22 cellular contexts compared by ENCODE assay signal in genomic region chr16:23278031-23278430, GRCh38. TPM values are rescaled to one million over a fixed set of nuclear protein-coding genes. Genes with fewer than 3 reads are reported as not detected.
"Had no signal": no experiment of that assay in that cellular context is flagged by ENCODE, and none has a peak within 500 bp of the region (broad histone marks: within the 10 kb centered on the region; RNA-seq: fewer than 3 reads in every experiment).

No MANE protein-coding gene starts in this region.

- FAIRE-seq: TTC549 had no signal

- H3K4me1 Mint-ChIP-seq: activated CD4-positive, alpha-beta T cell treated with anti-CD3 and anti-CD28 coated beads for 36 hours; activated naive CD8-positive, alpha-beta T cell treated with anti-CD3 and anti-CD28 coated beads for 36 hours; natural killer cell; stimulated activated naive B cell treated with anti-CD40 and anti-IgM and Interleukin-4, amounts not matched to agents 10 μg/mL and 1 μg/mL and 100 μg/mL, for 72 hours; T-cell had no signal

- H3K4me3 Mint-ChIP-seq: activated CD4-positive, alpha-beta T cell treated with anti-CD3 and anti-CD28 coated beads for 36 hours; activated naive CD8-positive, alpha-beta T cell treated with anti-CD3 and anti-CD28 coated beads for 36 hours; natural killer cell; stimulated activated naive B cell treated with anti-CD40 and anti-IgM and Interleukin-4, amounts not matched to agents 10 μg/mL and 1 μg/mL and 100 μg/mL, for 72 hours; T-cell; T-helper 2 cell treated with Interferon-gamma antibody and Interleukin-4, amounts not matched to agents 5 μg/mL and 100 μg/mL, for 36 hours had no signal

- H3K9me3 ChIP-seq: upper lobe of right lung had no signal

- H3K36me3 ChIP-seq: upper lobe of right lung had no signal

- H3K9me3 Mint-ChIP-seq: activated naive CD8-positive, alpha-beta T cell treated with anti-CD3 and anti-CD28 coated beads for 36 hours; natural killer cell; T-helper 2 cell treated with Interferon-gamma antibody and Interleukin-4, amounts not matched to agents 5 μg/mL and 100 μg/mL, for 36 hours had no signal

- H3K4me3 ChIP-seq: coronary artery, upper lobe of right lung had no signal

- DNase-seq: activated CD4-positive, alpha-beta T cell treated with anti-CD3 and anti-CD28 coated beads for 36 hours; activated CD4-positive, alpha-beta T cell treated with anti-CD3 and anti-CD28 coated beads, Interleukin-2, amount 50 U/mL, for 4 hours; activated naive CD4-positive, alpha-beta T cell treated with Interleukin-2 at 50 U/mL for 16 hours; activated naive CD8-positive, alpha-beta T cell treated with anti-CD3 and anti-CD28 coated beads for 36 hours; activated T-cell treated with anti-CD3 and anti-CD28 coated beads, Interleukin-2, amount 50 U/mL, for 48 hours; cerebellar nuclear complex; erythroblast; foreskin melanocyte; left ventricle myocardium superior; midbrain; natural killer cell; stimulated activated CD4-positive, alpha-beta T cell treated with anti-CD3 and anti-CD28 coated beads, Interleukin-2, amount 100 ng/mL, for 48 hours; stimulated activated CD8-positive, alpha-beta memory T cell treated with anti-CD3 and anti-CD28 coated beads, Interleukin-4, amount 100 ng/mL, for 48 hours; stimulated activated naive B cell treated with anti-CD40 and anti-IgM and Interleukin-4, amounts not matched to agents 10 μg/mL and 1 μg/mL and 100 μg/mL, for 72 hours; T-cell; upper lobe of right lung had no signal

- H3K4me1 ChIP-seq: upper lobe of right lung had no signal

- H3K27ac ChIP-seq: coronary artery, upper lobe of right lung had no signal

- H3K27ac Mint-ChIP-seq: activated CD4-positive, alpha-beta T cell treated with anti-CD3 and anti-CD28 coated beads for 36 hours; activated naive CD8-positive, alpha-beta T cell treated with anti-CD3 and anti-CD28 coated beads for 36 hours; natural killer cell; progenitor cell of endocrine pancreas; stimulated activated naive B cell treated with anti-CD40 and anti-IgM and Interleukin-4, amounts not matched to agents 10 μg/mL and 1 μg/mL and 100 μg/mL, for 72 hours; T-cell; T-helper 2 cell treated with Interferon-gamma antibody and Interleukin-4, amounts not matched to agents 5 μg/mL and 100 μg/mL, for 36 hours had no signal

- H3K36me3 Mint-ChIP-seq: activated naive CD8-positive, alpha-beta T cell treated with anti-CD3 and anti-CD28 coated beads for 36 hours; natural killer cell; stimulated activated naive B cell treated with anti-CD40 and anti-IgM and Interleukin-4, amounts not matched to agents 10 μg/mL and 1 μg/mL and 100 μg/mL, for 72 hours; T-cell had no signal

- ATAC-seq: activated CD4-positive, alpha-beta T cell treated with anti-CD3 and anti-CD28 coated beads for 36 hours; left ventricle myocardium superior; natural killer cell; stimulated activated naive B cell treated with anti-CD40 and anti-IgM and Interleukin-4, amounts not matched to agents 10 μg/mL and 1 μg/mL and 100 μg/mL, for 72 hours; T-cell; upper lobe of right lung had no signal

RNA-seq across cellular contexts. Expression of gene SCNN1B, which starts 24.1 kb away (rescaled TPM):
- total RNA-seq: activated CD4-positive, alpha-beta T cell treated with anti-CD3 and anti-CD28 coated beads for 36 hours; activated CD8-positive, alpha-beta memory T cell treated with anti-CD3 and anti-CD28 coated beads for 36 hours; activated naive CD8-positive, alpha-beta T cell treated with anti-CD3 and anti-CD28 coated beads for 36 hours; natural killer cell; osteocyte; progenitor cell of endocrine pancreas; T-cell had no signal
